ENCODE assay signal across 14 cellular contexts in the genomic region with DNA sequence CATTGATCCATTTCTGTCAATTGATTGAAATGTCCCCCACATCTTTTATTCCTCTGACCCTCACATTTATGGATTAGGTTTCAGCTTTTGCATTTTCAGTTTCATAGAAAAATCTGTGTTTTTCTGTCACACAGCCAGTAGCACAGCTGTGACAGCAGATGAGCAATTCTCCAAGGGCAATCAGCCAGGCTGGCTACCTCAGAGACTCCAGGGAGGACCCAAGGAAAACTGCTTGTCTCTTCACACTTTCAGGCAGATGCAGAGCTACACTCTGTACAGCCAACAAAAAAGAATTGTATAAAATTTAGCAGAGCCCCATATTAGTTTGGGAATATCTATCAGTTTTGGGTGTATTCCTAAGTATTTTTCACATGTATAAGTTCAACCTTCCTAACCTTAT.
A peak's percentile ranks its signal among the peaks of the same experiment; 100 is the strongest.
DNase-seq lines count a peak whose midpoint lies in the region; ATAC-seq and TF ChIP-seq lines count a peak whose summit lies in the region.
"Had no signal": no experiment of that assay in that cellular context is flagged by ENCODE, and none has a peak within 500 bp of the region (broad histone marks: within the 10 kb centered on the region; RNA-seq: fewer than 3 reads in every experiment).

No MANE protein-coding gene starts in this region.

- CTCF ChIA-PET in CD8-positive, alpha-beta T cell (lab: Charles Lee): no interaction called here

- H3K27me3 Mint-ChIP-seq in effector memory CD8-positive, alpha-beta T cell: no peaks in the 10 kb centered on the region
- H3K27me3 Mint-ChIP-seq in CD8-positive, alpha-beta T cell (ENCODE audit: low read depth): no peaks in the 10 kb centered on the region
- H3K27me3 Mint-ChIP-seq: activated naive CD4-positive, alpha-beta T cell treated with anti-CD3 and anti-CD28 coated beads, Interleukin-2, amount 50 U/mL, for 24 hours; B cell had no signal

- H3K4me3 ChIP-seq in dorsolateral prefrontal cortex: no peak overlapping the region
- no peak overlapping the region for H3K4me3 ChIP-seq in CD8-positive, alpha-beta T cell (ENCODE audit: low read depth, low read length)

- POLR2A ChIA-PET in CD8-positive, alpha-beta T cell (lab: Charles Lee): no interaction called here

- no peaks in the 10 kb centered on the region for H3K4me1 Mint-ChIP-seq in effector memory CD8-positive, alpha-beta T cell (ENCODE audit: low read depth in 2 of 2)
- no peaks in the 10 kb centered on the region for H3K4me1 Mint-ChIP-seq in CD8-positive, alpha-beta T cell (ENCODE audit: low read depth)
- H3K4me1 Mint-ChIP-seq: activated naive CD4-positive, alpha-beta T cell treated with anti-CD3 and anti-CD28 coated beads, Interleukin-2, amount 50 U/mL, for 24 hours; B cell had no signal

- no peaks in the 10 kb centered on the region for H3K9me3 ChIP-seq in CD8-positive, alpha-beta T cell (ENCODE audit: low read length)

- intact Hi-C loops in dorsolateral prefrontal cortex (cut with DNase I) (no loop called here), posterior cingulate gyrus (cut with DNase I) (no loop called here)
- intact Hi-C loops in CD8-positive, alpha-beta T cell (cut with DNase I, micrococcal nuclease): no loop called here

- H3K4me3 Mint-ChIP-seq in effector memory CD8-positive, alpha-beta T cell: no peak overlapping the region
- H3K4me3 Mint-ChIP-seq in CD8-positive, alpha-beta T cell: no peak overlapping the region
- H3K4me3 Mint-ChIP-seq: activated naive CD4-positive, alpha-beta T cell treated with anti-CD3 and anti-CD28 coated beads, Interleukin-2, amount 50 U/mL, for 24 hours; B cell had no signal

- H3K27ac Mint-ChIP-seq in effector memory CD8-positive, alpha-beta T cell: no peak overlapping the region
- H3K27ac Mint-ChIP-seq in CD8-positive, alpha-beta T cell: no peak overlapping the region
- H3K27ac Mint-ChIP-seq: activated naive CD4-positive, alpha-beta T cell treated with anti-CD3 and anti-CD28 coated beads, Interleukin-2, amount 50 U/mL, for 24 hours; B cell had no signal

- H3K36me3 Mint-ChIP-seq in effector memory CD8-positive, alpha-beta T cell (ENCODE audit: insufficient read depth): no peaks in the 10 kb centered on the region
- H3K36me3 Mint-ChIP-seq in CD8-positive, alpha-beta T cell: no peaks in the 10 kb centered on the region

- H3K27ac ChIP-seq in dorsolateral prefrontal cortex: peak overlapping the region in 17 of 59 donors; percentile 2 to 63 (median 33)
- no peak overlapping the region for H3K27ac ChIP-seq in CD8-positive, alpha-beta T cell (ENCODE audit: low read depth, low read length)
- H3K27ac ChIP-seq: HL-60, RWPE1 had no signal

- H3K4me1 ChIP-seq in CD8-positive, alpha-beta T cell (ENCODE audit: insufficient read depth, low read length): no peaks in the 10 kb centered on the region

- TF ChIP-seq CTCF in dorsolateral prefrontal cortex (IDR thresholded peaks at IDR 0.05 in 54 of 56, conservative IDR thresholded peaks at IDR 0.05 in 2 of 56; ENCODE audit: low read depth in 1 of 56, partially characterized antibody in 56 of 56): no peak
- no peak for TF ChIP-seq CTCF in CD8-positive, alpha-beta T cell (IDR thresholded peaks at IDR 0.05)

- no peaks in the 10 kb centered on the region for H3K27me3 ChIP-seq in dorsolateral prefrontal cortex
- no peaks in the 10 kb centered on the region for H3K27me3 ChIP-seq in CD8-positive, alpha-beta T cell (ENCODE audit: insufficient read depth, low read length)

- peaks cover 4 to 8% of the 10 kb centered on the region in 2 donors for H3K9me3 Mint-ChIP-seq in effector memory CD8-positive, alpha-beta T cell
- H3K9me3 Mint-ChIP-seq in CD8-positive, alpha-beta T cell: peaks cover 5% of the 10 kb centered on the region

- H3K36me3 ChIP-seq in CD8-positive, alpha-beta T cell (ENCODE audit: insufficient read depth, low read length): no peaks in the 10 kb centered on the region

- ATAC-seq in HG03039 (IDR thresholded peaks at IDR 0.05; ENCODE audit: unreplicated experiment): no peak
- no peak for ATAC-seq in effector memory CD8-positive, alpha-beta T cell (replicated peaks)
- no peak for ATAC-seq in CD8-positive, alpha-beta T cell

- DNase-seq in EL (peak; percentile 10), NCI-H446 (lab: John Stamatoyannopoulos, UW) (peak; percentile 87 to 95), dorsolateral prefrontal cortex (peak in 8 of 10 donors; percentile 37 to 72 (median 58)), posterior cingulate gyrus (peak in 9 of 10 donors; percentile 11 to 90 (median 49))
- no peak for DNase-seq in effector memory CD8-positive, alpha-beta T cell
- DNase-seq in CD8-positive, alpha-beta T cell: no peak
- DNase-seq: activated T-cell treated with anti-CD3 and anti-CD28 coated beads, Interleukin-2, amount 50 U/mL, for 1 hour; GOT3; stimulated activated CD4-positive, alpha-beta T cell treated with anti-CD3 and anti-CD28 coated beads, Interleukin-2, amount 100 ng/mL, for 48 hours had no signal

Comparison
In these comparisons a context has a peak if more than half of its experiments do, and no peak if none do; other contexts are left out.
1. DNase-seq: peak in EL (single experiment), NCI-H446 (2 of 2), dorsolateral prefrontal cortex (8 of 10) and posterior cingulate gyrus (9 of 10); none in effector memory CD8-positive, alpha-beta T cell (0 of 3) and CD8-positive, alpha-beta T cell (0 of 7).